In genomic region chr3:48662753-48663488, GRCh38 we compare ENCODE assay signal across 8 cellular contexts. TPM values are rescaled to one million over a fixed set of nuclear protein-coding genes. Genes with fewer than 3 reads are reported as not detected.
DNase-seq lines count a peak whose midpoint lies in the region; ATAC-seq and TF ChIP-seq lines count a peak whose summit lies in the region.

Gene CELSR3, minus strand, starts transcription at chr3:48662886. Its CDS starts 252 bp downstream, at chr3:48662634.

- no peaks in the 10 kb centered on the region; the same call in 1 of the 2 replicates for H3K36me3 ChIP-seq in OCI-LY7 (ENCODE audit: insufficient read depth, low read length)
- H3K36me3 ChIP-seq in thoracic aorta = no peaks in the 10 kb centered on the region

- TF ChIP-seq CTCF in CD14-positive monocyte (IDR thresholded peaks at IDR 0.05) (no peak), OCI-LY7 (conservative IDR thresholded peaks at IDR 0.05; ENCODE audit: low read length) (no peak), foreskin fibroblast (IDR thresholded peaks at IDR 0.05; ENCODE audit: low read depth, low read length) (no peak), nephron (IDR thresholded peaks at IDR 0.05; ENCODE audit: unreplicated experiment in 3 of 3) (no peak), thoracic aorta (IDR thresholded peaks at IDR 0.05) (no peak)

- H3K36me3 Mint-ChIP-seq in CD14-positive monocyte = peaks cover 5 to 6% of the 10 kb centered on the region in 2 donors
- H3K36me3 Mint-ChIP-seq in nephron (ENCODE audit: low read depth) = peaks cover 4% of the 10 kb centered on the region

- H3K79me2 ChIP-seq in OCI-LY7 (ENCODE audit: insufficient read depth, low read depth, low read length) = no peaks in the 10 kb centered on the region

- no peaks in the 10 kb centered on the region for H3K9me2 ChIP-seq in OCI-LY7 (ENCODE audit: insufficient read depth, low read length)

- H3K4me3 ChIP-seq in OCI-LY7 (ENCODE audit: low read depth, low read length, poor library complexity, severe bottlenecking) = peak within 1 kb of the TSS; percentile 80
- H3K4me3 ChIP-seq in foreskin fibroblast (ENCODE audit: low read depth in 1 of 2, low read length in 2 of 2) = peak within 1 kb of the TSS; percentile 65 to 72
- peak within 1 kb of the TSS; percentile 82 for H3K4me3 ChIP-seq in thoracic aorta

- CTCF ChIA-PET in OCI-LY7 (lab: Charles Lee; ENCODE audit: unreplicated experiment) = interaction anchor here (0.9 to 1.8 kb wide), 2 partner anchors 28 to 226 kb away, joined by 3 to 10 read pairs; partner anchors contain the start of gene SLC26A6

- H2AFZ ChIP-seq in OCI-LY7 (ENCODE audit: low read length) = peak within 1 kb of the TSS; percentile 74

- peak within 1 kb of the TSS; percentile 93 for H3K4me2 ChIP-seq in OCI-LY7 (ENCODE audit: low read length)

- peaks cover 8 to 25% (median 17%) of the 10 kb centered on the region in 7 donors for H3K9me3 Mint-ChIP-seq in CD14-positive monocyte
- H3K9me3 Mint-ChIP-seq in nephron = peaks cover 3% of the 10 kb centered on the region

- peak within 1 kb of the TSS; percentile 78 to 93 (median 86) for H3K27ac Mint-ChIP-seq in CD14-positive monocyte
- H3K27ac Mint-ChIP-seq in nephron = peak within 1 kb of the TSS; percentile 84 to 97 (median 93)

- intact Hi-C loops in CD14-positive monocyte (cut with micrococcal nuclease) (no loop called here), OCI-LY7 (cut with micrococcal nuclease; ENCODE audit: unreplicated experiment) (loop anchor here (1.0 to 5.0 kb wide), 4 partner anchors 22 to 101 kb away; partner anchors contain the start of genes NCKIPSD, SLC26A6, UCN2 and UQCRC1)

- no peaks in the 10 kb centered on the region for H3K9me3 ChIP-seq in OCI-LY7 (ENCODE audit: low read length)
- H3K9me3 ChIP-seq in thoracic aorta = no peaks in the 10 kb centered on the region

- no peaks in the 10 kb centered on the region for H4K20me1 ChIP-seq in OCI-LY7 (ENCODE audit: insufficient read depth, low read length)

- H3K4me3 Mint-ChIP-seq in CD14-positive monocyte = peak within 1 kb of the TSS; percentile 87 to 96
- peak within 1 kb of the TSS; percentile 95 to 97 (median 97) for H3K4me3 Mint-ChIP-seq in nephron

- peak within 1 kb of the TSS; percentile 79 for H3K27ac ChIP-seq in OCI-LY7 (ENCODE audit: low read depth, low read length, poor library complexity, severe bottlenecking)
- H3K27ac ChIP-seq in thoracic aorta = peak within 1 kb of the TSS; percentile 91 to 92

- ATAC-seq in thoracic aorta (ENCODE audit: insufficient number of reproducible peaks, low FRiP score, low read depth) = peak; percentile 30
- ATAC-seq in GM21390 (IDR thresholded peaks at IDR 0.05; ENCODE audit: unreplicated experiment) = no peak

- H3K27me3 Mint-ChIP-seq in CD14-positive monocyte (ENCODE audit: low read depth in 3 of 3) (peaks cover 38 to 54% (median 44%) of the 10 kb centered on the region in 3 donors), nephron (ENCODE audit: low read depth) (peaks cover 15% of the 10 kb centered on the region)

- H3K4me1 ChIP-seq in OCI-LY7 (ENCODE audit: insufficient read depth, low read length, poor library complexity, severe bottlenecking) (no peaks in the 10 kb centered on the region), thoracic aorta (ENCODE audit: control insufficient read depth in 1 of 2, low read depth in 2 of 2) (peaks cover 4 to 21% of the 10 kb centered on the region in 2 donors)

- TSS peak; percentile 90 for BruUV-seq in OCI-LY7 (replicated peaks; lab: Mats Ljungman, UMichigan)

- H3K4me1 Mint-ChIP-seq in CD14-positive monocyte = peaks cover 17% of the 10 kb centered on the region
- H3K4me1 Mint-ChIP-seq in nephron = peaks cover 10% of the 10 kb centered on the region

- POLR2A ChIA-PET in OCI-LY7 (lab: Charles Lee) = interaction anchor here (0.6 to 1.2 kb wide), 6 partner anchors 19 to 1062 kb away, joined by 3 to 4 read pairs (median 3); partner anchors contain the start of genes IP6K2 and PFKFB4

- DNase-seq in CD14-positive monocyte (ENCODE audit: low spot score) (no peak), HS-27A (ENCODE audit: low read depth) (peak; percentile 84), OCI-LY7 (ENCODE audit: low spot score) (peak; percentile 95), foreskin fibroblast (peak; percentile 90 to 97), thoracic aorta (ENCODE audit: low spot score) (no peak)
- DNase-seq in activated effector memory CD4-positive, alpha-beta T cell treated with Interleukin-2 at 50 U/mL for 16 hours = peak; percentile 49

- no peaks in the 10 kb centered on the region for H3K27me3 ChIP-seq in thoracic aorta (replicated peaks; ENCODE audit: insufficient read depth)

RNA-seq across cellular contexts. Expression of gene CELSR3, which starts in this region (rescaled TPM):
- not detected for polyA plus RNA-seq in CD14-positive monocyte
- 2.3 and 3.0 TPM in 2 replicates for total RNA-seq in OCI-LY7 (2014; rRNA removed; shearing (Covaris generic))
- total RNA-seq in OCI-LY7 (2022) (8.4 and 9.1 TPM in 2 replicates), thoracic aorta (1 to 10 TPM; 1.3 to 3.0 TPM)

Comparison
In these comparisons a context has a peak if more than half of its experiments do, and no peak if none do; other contexts are left out.
1. DNase-seq: peak in HS-27A (single experiment), OCI-LY7 (single experiment), activated effector memory CD4-positive, alpha-beta T cell treated with Interleukin-2 at 50 U/mL for 16 hours (single experiment) and foreskin fibroblast (2 of 2); none in CD14-positive monocyte (single experiment) and thoracic aorta (single experiment).
2. Peak in every context shown above with its lines, with median percentiles within 50 percentile points of each other: H3K4me3 ChIP-seq.